22 cellular contexts compared by ENCODE assay signal in the genomic region with DNA sequence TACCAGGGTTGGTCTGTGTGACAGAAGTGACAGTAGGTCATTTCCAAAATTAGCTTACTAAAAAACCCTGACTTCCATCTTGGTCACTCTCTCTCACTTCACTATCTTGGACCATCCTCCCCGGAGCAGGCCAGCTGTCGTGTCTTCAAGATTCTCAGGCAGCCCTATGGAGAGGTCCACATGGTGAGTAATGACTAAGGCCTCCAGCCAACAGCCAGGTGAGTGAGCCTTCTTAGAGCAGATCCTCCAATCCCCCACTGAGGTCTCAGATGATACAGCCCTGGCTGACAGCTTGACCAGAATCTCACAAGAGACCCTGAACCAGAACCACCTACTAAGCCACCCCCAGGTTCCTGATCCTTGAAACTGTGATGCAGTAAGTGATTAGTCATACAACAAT.
DNase-seq lines count a peak whose midpoint lies in the region; ATAC-seq, FAIRE-seq and TF ChIP-seq lines count a peak whose summit lies in the region.
"Had no signal": no experiment of that assay in that cellular context is flagged by ENCODE, and none has a peak within 500 bp of the region (broad histone marks: within the 10 kb centered on the region; RNA-seq: fewer than 3 reads in every experiment).

No MANE protein-coding gene starts in this region.

- peak overlapping the region; percentile 41; the same call in 1 of the 2 replicates for H2BK12ac ChIP-seq in H1 (ENCODE audit: low read depth, low read length)

- peak overlapping the region; percentile 79 for H2BK20ac ChIP-seq in IMR-90 (ENCODE audit: low read depth, low read length)
- H2BK20ac ChIP-seq in H1 (ENCODE audit: low read length), result peak overlapping the region; percentile 64; the same call in 1 of the 2 replicates

- POLR2A ChIA-PET in IMR-90 (lab: Charles Lee; ENCODE audit: unreplicated experiment) (no interaction called here), H1 (lab: Charles Lee; ENCODE audit: partially characterized antibody) (no interaction called here)

- TF ChIP-seq CTCF in IMR-90 (conservative IDR thresholded peaks at IDR 0.05; ENCODE audit: low read depth, low read length) (no peak), H1 (IDR thresholded peaks at IDR 0.05; ENCODE audit: control extremely low read depth in 1 of 3, insufficient read depth in 1 of 3, low read depth in 1 of 3, low read length in 3 of 3) (no peak), mucosa of descending colon (IDR thresholded peaks at IDR 0.05) (no peak)

- in situ Hi-C loops in IMR-90 (cut with MboI; ENCODE audit: low sequenced_read_pairs), result no loop called here

- H3K14ac ChIP-seq in IMR-90 (replicated peaks; ENCODE audit: low read depth, low read length), result peak overlapping the region; percentile 75
- H3K14ac ChIP-seq in H1 (ENCODE audit: insufficient read length), result no peak overlapping the region

- H3K9ac ChIP-seq in IMR-90 (ENCODE audit: low read depth, low read length) (no peak overlapping the region), H1 (replicated peaks in 1 of 4; ENCODE audit: extremely low read depth in 1 of 4, low read depth in 3 of 4, low read length in 3 of 4) (no peak overlapping the region)

- peak overlapping the region; percentile 5 to 79; a peak in 2 of 4 replicates for H4K8ac ChIP-seq in IMR-90 (ENCODE audit: low read depth in 2 of 2, low read length in 2 of 2)
- H4K8ac ChIP-seq in H1 (ENCODE audit: extremely low read depth, insufficient read depth, low read length), result no peak overlapping the region

- H3K4me1 Mint-ChIP-seq in activated naive CD8-positive, alpha-beta T cell treated with anti-CD3 and anti-CD28 coated beads, Interleukin-2, amount 50 U/mL, for 24 hours, result peaks cover 12% of the 10 kb centered on the region

- H3K27ac Mint-ChIP-seq in activated naive CD8-positive, alpha-beta T cell treated with anti-CD3 and anti-CD28 coated beads, Interleukin-2, amount 50 U/mL, for 24 hours, result no peak overlapping the region
- H3K27ac Mint-ChIP-seq: activated T-cell treated with anti-CD3 and anti-CD28 coated beads, Interleukin-2, amount 50 U/mL, for 24 hours had no signal

- BruUV-seq in IMR-90 (replicated peaks; lab: Mats Ljungman, UMichigan), result no TSS peak

- no peak overlapping the region for H3K4me3 ChIP-seq in IMR-90 (ENCODE audit: insufficient read depth, low read depth, low read length)
- H3K4me3 ChIP-seq in H1 (ENCODE audit: extremely low read depth in 1 of 4, insufficient read depth in 2 of 4, low read depth in 3 of 4, low read length in 4 of 4), result no peak overlapping the region
- H3K4me3 ChIP-seq in mucosa of descending colon, result no peak overlapping the region
- H3K4me3 ChIP-seq: dorsolateral prefrontal cortex, gastrocnemius medialis, right atrium auricular region, upper lobe of left lung had no signal

- TF ChIP-seq EP300 in H1 (IDR thresholded peaks at IDR 0.05; ENCODE audit: borderline replicate concordance in 1 of 2, low read depth in 2 of 2, low read length in 2 of 2), result no peak

- no peaks in the 10 kb centered on the region for H3K9me3 Mint-ChIP-seq in activated naive CD8-positive, alpha-beta T cell treated with anti-CD3 and anti-CD28 coated beads, Interleukin-2, amount 50 U/mL, for 24 hours

- H2AK5ac ChIP-seq in IMR-90 (ENCODE audit: low read depth, low read length) (peak overlapping the region; percentile 94; the same call in 1 of the 2 replicates), H1 (ENCODE audit: low read depth, low read length) (peak overlapping the region; percentile 70; the same call in 1 of the 2 replicates)

- H2AK9ac ChIP-seq in IMR-90 (replicated peaks; ENCODE audit: low read depth, low read length, poor library complexity), result peak overlapping the region; percentile 33

- no peak overlapping the region for H3K4me3 Mint-ChIP-seq in activated naive CD8-positive, alpha-beta T cell treated with anti-CD3 and anti-CD28 coated beads, Interleukin-2, amount 50 U/mL, for 24 hours
- H3K4me3 Mint-ChIP-seq: activated T-cell treated with anti-CD3 and anti-CD28 coated beads, Interleukin-2, amount 50 U/mL, for 24 hours had no signal

- H2AFZ ChIP-seq in IMR-90 (replicated peaks; ENCODE audit: low read length, poor library complexity), result peak overlapping the region; percentile 38
- no peak overlapping the region for H2AFZ ChIP-seq in H1 (ENCODE audit: low read length)

- H3K56ac ChIP-seq in IMR-90 (ENCODE audit: extremely low read depth, insufficient read depth, low read length), result no peak overlapping the region
- no peak overlapping the region for H3K56ac ChIP-seq in H1 (replicated peaks; ENCODE audit: insufficient read length, low read depth, low read length)

- H3K4ac ChIP-seq in IMR-90 (ENCODE audit: low read depth, low read length) (peak overlapping the region; percentile 88), H1 (replicated peaks; ENCODE audit: insufficient read length, low read depth, low read length) (no peak overlapping the region)

- H3K4me1 ChIP-seq in IMR-90 (ENCODE audit: control insufficient read depth, insufficient read depth, low read length) (peaks cover 14% of the 10 kb centered on the region), H1 (replicated peaks in 1 of 4; ENCODE audit: control insufficient read depth in 3 of 4, insufficient read depth in 4 of 4, low read length in 3 of 4) (peaks cover 2 to 15% (median 8%) of the 10 kb centered on the region in 4 experiments; a peak in 5 of 7 replicates), mucosa of descending colon (ENCODE audit: low read depth) (no peaks in the 10 kb centered on the region)
- H3K4me1 ChIP-seq: gastrocnemius medialis, right atrium auricular region, upper lobe of left lung had no signal

- 0 out of 2 replicates have a peak overlapping the region, but pooled peaks have one; percentile 44 for H3K23ac ChIP-seq in IMR-90 (ENCODE audit: low read depth, low read length)
- H3K23ac ChIP-seq in H1 (ENCODE audit: insufficient read length), result no peak overlapping the region

- ATAC-seq in IMR-90 (ENCODE audit: low read depth) (peak; percentile 63), mucosa of descending colon (peak; percentile 22)
- ATAC-seq in activated naive CD8-positive, alpha-beta T cell treated with anti-CD3 and anti-CD28 coated beads, Interleukin-2, amount 50 U/mL, for 24 hours, result no peak
- ATAC-seq: gastrocnemius medialis had no signal

- no peaks in the 10 kb centered on the region; the same call in 1 of the 2 replicates for H4K20me1 ChIP-seq in IMR-90 (ENCODE audit: insufficient read depth, low read length)
- H4K20me1 ChIP-seq in H1 (replicated peaks in 1 of 2; ENCODE audit: control insufficient read depth in 1 of 2, insufficient read depth in 2 of 2, low read length in 2 of 2), result no peaks in the 10 kb centered on the region

- H3K4me2 ChIP-seq in IMR-90 (ENCODE audit: low read depth, low read length) (no peak overlapping the region), H1 (ENCODE audit: insufficient read depth in 1 of 2, low read depth in 2 of 2, low read length in 2 of 2) (no peak overlapping the region)

- no peaks in the 10 kb centered on the region for H3K36me3 Mint-ChIP-seq in activated naive CD8-positive, alpha-beta T cell treated with anti-CD3 and anti-CD28 coated beads, Interleukin-2, amount 50 U/mL, for 24 hours (ENCODE audit: low read depth)

- H2BK15ac ChIP-seq in IMR-90 (ENCODE audit: low read depth, low read length), result peak overlapping the region; percentile 81; the same call in 1 of the 3 replicates
- no peak overlapping the region; the same call in 1 of the 2 replicates for H2BK15ac ChIP-seq in H1 (ENCODE audit: low read length)

- H4K91ac ChIP-seq in IMR-90 (ENCODE audit: insufficient read depth, low read depth, low read length), result peak overlapping the region; percentile 87
- H4K91ac ChIP-seq in H1 (replicated peaks; ENCODE audit: insufficient read length, low read length), result peak overlapping the region; percentile 59

- H3K18ac ChIP-seq in IMR-90 (ENCODE audit: low read depth, low read length) (peak overlapping the region; percentile 60), H1 (ENCODE audit: extremely low read depth, low read length) (no peak overlapping the region)

- peaks cover 35% of the 10 kb centered on the region for H3K36me3 ChIP-seq in IMR-90 (ENCODE audit: control insufficient read depth, insufficient read depth, low read length)
- peaks cover 0 to 3% (median under 1%) of the 10 kb centered on the region in 4 experiments; a peak in 1 of 8 replicates for H3K36me3 ChIP-seq in H1 (ENCODE audit: control insufficient read depth in 2 of 4, insufficient read depth in 4 of 4, low read length in 3 of 4)
- H3K36me3 ChIP-seq in mucosa of descending colon (ENCODE audit: low read depth), result no peaks in the 10 kb centered on the region

- H3K79me2 ChIP-seq in H1 (ENCODE audit: control insufficient read depth in 1 of 2, insufficient read depth in 2 of 2, low read length in 2 of 2), result no peaks in the 10 kb centered on the region

- H2BK5ac ChIP-seq in IMR-90 (ENCODE audit: low read depth, low read length, poor library complexity, severe bottlenecking) (peak overlapping the region; percentile 6), H1 (ENCODE audit: low read depth, low read length) (no peak overlapping the region)

- TF ChIP-seq POLR2A in IMR-90 (IDR thresholded peaks at IDR 0.05; ENCODE audit: low read depth, low read length), result no peak
- no peak for TF ChIP-seq POLR2A in H1 (IDR thresholded peaks at IDR 0.05; ENCODE audit: control extremely low read depth in 1 of 2, low read depth in 2 of 2, low read length in 2 of 2)
- no peak for TF ChIP-seq POLR2A in GM12891 (IDR thresholded peaks at IDR 0.05; ENCODE audit: low read depth, low read length)

- no CpG with 5 or more reads among the region's 2 CpGs for WGBS in IMR-90 (ENCODE audit: extremely low coverage in 2 of 2, insufficient read length in 1 of 2), 2 experiments
- 96% methylated on average over 2 of the region's 2 CpGs; no CpG with 5 or more reads in 1 of the 2 experiments for WGBS in H1 (ENCODE audit: extremely low coverage in 1 of 2, insufficient coverage in 1 of 2, insufficient read length in 1 of 2, insufficient replicate concordance in 2 of 2, low coverage in 1 of 2, low lambda C conversion rate in 2 of 2, missing lambda C conversion rate in 1 of 2), 2 experiments

- H3K23me2 ChIP-seq in H1 (ENCODE audit: low read depth, low read length), result no peaks in the 10 kb centered on the region

- peaks cover 22% of the 10 kb centered on the region; the same call in 1 of the 2 replicates for H3K9me1 ChIP-seq in IMR-90 (ENCODE audit: insufficient read depth, low read length)

- intact Hi-C loops in IMR-90 (cut with micrococcal nuclease), result loop anchor here (5.0 to 10.0 kb wide), 2 partner anchors 204 to 226 kb away; no protein-coding TSS in a partner anchor
- intact Hi-C loops in mucosa of descending colon (cut with DNase I, micrococcal nuclease), result no loop called here

- H3K27me3 Mint-ChIP-seq in activated naive CD8-positive, alpha-beta T cell treated with anti-CD3 and anti-CD28 coated beads, Interleukin-2, amount 50 U/mL, for 24 hours, result no peaks in the 10 kb centered on the region
- H3K27me3 Mint-ChIP-seq: activated T-cell treated with anti-CD3 and anti-CD28 coated beads, Interleukin-2, amount 50 U/mL, for 24 hours had no signal

- no peaks in the 10 kb centered on the region for H3K79me1 ChIP-seq in IMR-90 (ENCODE audit: low read depth in 1 of 2, low read length in 2 of 2)
- H3K79me1 ChIP-seq in H1 (ENCODE audit: low read depth, low read length), result no peaks in the 10 kb centered on the region; the same call in 1 of the 2 replicates

- CTCF ChIA-PET in IMR-90 (lab: Yijun Ruan, JAX), result interaction anchor here (1.3 to 2.3 kb wide), 2 partner anchors 72 to 225 kb away, joined by 3 to 8 read pairs; no protein-coding TSS in a partner anchor
- CTCF ChIA-PET in H1 (lab: Charles Lee; ENCODE audit: partially characterized antibody), result interaction anchor here (0.8 to 0.9 kb wide), 2 partner anchors 25 to 256 kb away, joined by 3 to 4 read pairs; no protein-coding TSS in a partner anchor

- H3K9me3 ChIP-seq in IMR-90 (ENCODE audit: control insufficient read depth, insufficient read depth, low read length), result no peaks in the 10 kb centered on the region
- H3K9me3 ChIP-seq in H1 (ENCODE audit: insufficient read depth in 2 of 2, low read depth in 1 of 2, low read length in 1 of 2), result no peaks in the 10 kb centered on the region
- H3K9me3 ChIP-seq in mucosa of descending colon, result no peaks in the 10 kb centered on the region
- H3K9me3 ChIP-seq: gastrocnemius medialis, right atrium auricular region, upper lobe of left lung had no signal

- TF ChIP-seq RAD21 in IMR-90 (IDR thresholded peaks at IDR 0.05; ENCODE audit: low read length) (no peak), H1 (IDR thresholded peaks at IDR 0.05 in 1 of 2, conservative IDR thresholded peaks at IDR 0.05 in 1 of 2; ENCODE audit: low read depth in 2 of 2, low read length in 2 of 2) (no peak)

- H4K5ac ChIP-seq in IMR-90 (ENCODE audit: low read depth, low read length) (peak overlapping the region; percentile 21; the same call in 1 of the 2 replicates), H1 (ENCODE audit: insufficient read length, low read depth, low read length) (no peak overlapping the region)

- peak; percentile 27 for DNase-seq in AG20443 (ENCODE audit: low spot score)
- peak; percentile 82 for DNase-seq in IMR-90
- DNase-seq in H1 (ENCODE audit: low read depth in 1 of 2, low spot score in 2 of 2), result no peak
- no peak for DNase-seq in mucosa of descending colon
- no peak for DNase-seq in NCI-H1092 treated with DMSO at 0.1 percent for 48 hours (lab: John Stamatoyannopoulos, UW)
- DNase-seq in GM12891 (ENCODE audit: insufficient read length, low spot score), result no peak
- no peak for DNase-seq in NCI-H748 treated with DMSO at 0.1 percent for 48 hours (lab: John Stamatoyannopoulos, UW)
- DNase-seq in activated naive CD8-positive, alpha-beta T cell treated with anti-CD3 and anti-CD28 coated beads, Interleukin-2, amount 50 U/mL, for 24 hours, result no peak
- DNase-seq: activated CD8-positive, alpha-beta memory T cell treated with anti-CD3 and anti-CD28 coated beads for 24 hours; activated naive CD4-positive, alpha-beta T cell; activated T-cell treated with anti-CD3 and anti-CD28 coated beads, Interleukin-2, amount 50 U/mL, for 24 hours; amygdala; dorsolateral prefrontal cortex; gastrocnemius medialis; GOT3; mammary epithelial cell; NCI-H146; occipital lobe had no signal

- no peaks in the 10 kb centered on the region for H3K27me3 ChIP-seq in IMR-90 (ENCODE audit: control insufficient read depth, insufficient read depth, low read length)
- H3K27me3 ChIP-seq in H1 (replicated peaks in 1 of 4; ENCODE audit: control insufficient read depth in 3 of 4, extremely low read depth in 1 of 4, insufficient read depth in 3 of 4, low read length in 3 of 4), result no peaks in the 10 kb centered on the region
- H3K27me3 ChIP-seq: dorsolateral prefrontal cortex, gastrocnemius medialis, right atrium auricular region, upper lobe of left lung had no signal

- peak overlapping the region; percentile 45; the same call in 1 of the 2 replicates for H3K27ac ChIP-seq in IMR-90 (ENCODE audit: insufficient read depth, low read length)
- H3K27ac ChIP-seq in H1 (ENCODE audit: low read depth, low read length), result no peak overlapping the region
- H3K27ac ChIP-seq: C4-2B, gastrocnemius medialis, right atrium auricular region, upper lobe of left lung had no signal

- dilution Hi-C loops in IMR-90 (cut with HindIII; ENCODE audit: low sequenced_read_pairs, unreplicated experiment), result no loop called here

- FAIRE-seq in H1 (lab: Jason Lieb, UNC) (no peak), GM12891 (lab: Jason Lieb, UNC) (no peak)
- FAIRE-seq: GM18507 had no signal

- H2BK120ac ChIP-seq in IMR-90 (ENCODE audit: low read depth, low read length) (peak overlapping the region; percentile 81), H1 (replicated peaks; ENCODE audit: low read depth, low read length) (no peak overlapping the region)

Comparison
In these comparisons a context has a peak if more than half of its experiments do, and no peak if none do; other contexts are left out.
1. DNase-seq: peak in AG20443 (single experiment) and IMR-90 (single experiment); none in H1 (0 of 2), mucosa of descending colon (0 of 3), NCI-H1092 treated with DMSO at 0.1 percent for 48 hours (single experiment), GM12891 (single experiment), NCI-H748 treated with DMSO at 0.1 percent for 48 hours (single experiment) and activated naive CD8-positive, alpha-beta T cell treated with anti-CD3 and anti-CD28 coated beads, Interleukin-2, amount 50 U/mL, for 24 hours (single experiment).